In genomic region chr19:20806311-20807262, GRCh38 we compare ENCODE assay signal across 1 cellular context.
TF ChIP-seq lines count a peak whose summit lies in the region.

No MANE protein-coding gene starts in this region.

TF ChIP-seq in H1, 55 proteins besides CTCF, POLR2A, EP300 and RAD21:
- TF ChIP-seq ZNF274 (IDR thresholded peaks at IDR 0.05; ENCODE audit: borderline replicate concordance, extremely low read depth, low read length) = peak; percentile 88
